In the genomic region with DNA sequence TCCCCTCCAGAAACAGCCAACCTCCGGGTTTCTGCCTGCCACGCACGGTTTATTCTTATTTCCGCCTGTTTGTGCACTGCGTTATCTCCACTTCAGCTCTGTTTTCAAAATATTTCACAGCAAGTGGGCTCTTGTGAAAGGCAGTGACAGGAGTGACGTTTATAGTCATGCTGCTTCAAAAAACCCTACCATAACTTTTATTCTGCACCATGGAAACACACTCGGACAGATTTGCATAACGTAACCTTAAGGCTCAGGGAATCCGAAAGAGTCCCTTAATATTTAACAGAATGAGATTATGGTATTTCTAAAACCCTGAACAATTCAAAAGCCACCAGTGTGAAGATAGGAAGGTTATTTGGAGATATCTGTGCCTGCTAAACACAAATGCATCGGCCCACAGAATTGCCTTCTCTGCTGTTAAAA, we compare ENCODE assay signal across 9 cellular contexts. TPM values are rescaled to one million over a fixed set of nuclear protein-coding genes. Genes with fewer than 3 reads are reported as not detected.
DNase-seq lines count a peak whose midpoint lies in the region; ATAC-seq and TF ChIP-seq lines count a peak whose summit lies in the region.
"Had no signal": no experiment of that assay in that cellular context is flagged by ENCODE, and none has a peak within 500 bp of the region (broad histone marks: within the 10 kb centered on the region; RNA-seq: fewer than 3 reads in every experiment).

No MANE protein-coding gene starts in this region.

- peak overlapping the region; percentile 89 to 100 for H3K4me3 Mint-ChIP-seq in CD14-positive monocyte
- peak overlapping the region; percentile 100 for H3K4me3 Mint-ChIP-seq in osteocyte (ENCODE audit: unreplicated experiment)

- ATAC-seq in GM18909 (IDR thresholded peaks at IDR 0.05; ENCODE audit: poor library complexity, unreplicated experiment) (peak; percentile 42), HG03108 (IDR thresholded peaks at IDR 0.05; ENCODE audit: unreplicated experiment) (peak; percentile 31)

- TF ChIP-seq CTCF in CD14-positive monocyte (IDR thresholded peaks at IDR 0.05) (no peak), osteocyte (IDR thresholded peaks at IDR 0.05) (no peak)

- H3K27me3 Mint-ChIP-seq in CD14-positive monocyte (ENCODE audit: low read depth in 3 of 3) (peaks cover 0 to 5% (median 2%) of the 10 kb centered on the region in 3 donors), osteocyte (ENCODE audit: unreplicated experiment) (no peaks in the 10 kb centered on the region)

- peaks cover 7 to 9% of the 10 kb centered on the region in 2 donors for H3K36me3 Mint-ChIP-seq in CD14-positive monocyte
- H3K36me3 Mint-ChIP-seq in osteocyte (ENCODE audit: unreplicated experiment): peaks cover 2% of the 10 kb centered on the region

- H3K4me1 Mint-ChIP-seq in CD14-positive monocyte (peaks cover 69% of the 10 kb centered on the region), osteocyte (ENCODE audit: unreplicated experiment) (peaks cover 38% of the 10 kb centered on the region)

- DNase-seq in CD14-positive monocyte (ENCODE audit: low spot score) (peak; percentile 71), SKM-1 treated with dmso at 0.1 percent for 144 hours (lab: John Stamatoyannopoulos, UW; ENCODE audit: unreplicated experiment) (peak; percentile 74), epithelial cell of prostate (ENCODE audit: low read depth, low spot score) (no peak), osteocyte (ENCODE audit: extremely low spot score, unreplicated experiment) (no peak), anterior cingulate cortex (lab: John Stamatoyannopoulos, UW) (no peak), NCI-H187 (lab: John Stamatoyannopoulos, UW) (no peak)

- intact Hi-C loops in CD14-positive monocyte (cut with micrococcal nuclease): loop anchor here (1.0 to 5.0 kb wide), 4 partner anchors 61 to 573 kb away; a partner anchor contains a TSS

- H3K27ac ChIP-seq in epithelial cell of prostate: peak overlapping the region; percentile 55

- H3K9me3 Mint-ChIP-seq in CD14-positive monocyte (peaks cover 0 to 2% (median 0%) of the 10 kb centered on the region in 7 donors), osteocyte (ENCODE audit: unreplicated experiment) (no peaks in the 10 kb centered on the region)

- H3K27ac Mint-ChIP-seq in CD14-positive monocyte (peak overlapping the region; percentile 99 to 100 (median 100)), osteocyte (ENCODE audit: unreplicated experiment) (peak overlapping the region; percentile 100)

RNA-seq across cellular contexts. Expression of a gene that starts 0.8 kb away (rescaled TPM):
- polyA plus RNA-seq in CD14-positive monocyte: 1 to 10 TPM; 6.8 to 8.4 TPM
- total RNA-seq in osteocyte: 20.0 and 20.7 TPM in 2 replicates

RNA-seq across cellular contexts. Expression of a gene that starts 58.9 kb away (rescaled TPM):
- polyA plus RNA-seq in CD14-positive monocyte: not detected
- total RNA-seq in osteocyte: 0.43 TPM in 1 of 2 replicates, not detected in the other
- total RNA-seq: T-helper 2 cell treated with Interferon-gamma antibody and Interleukin-4, amounts not matched to agents 100 ng/mL and 5 ng/mL, for 36 hours had no signal

Comparison
In these comparisons a context has a peak if more than half of its experiments do, and no peak if none do; other contexts are left out.
1. DNase-seq: peak in CD14-positive monocyte (single experiment) and SKM-1 treated with dmso at 0.1 percent for 144 hours (single experiment); none in epithelial cell of prostate (single experiment), osteocyte (single experiment), anterior cingulate cortex (0 of 58) and NCI-H187 (0 of 2).